ENCODE assay signal across 8 cellular contexts in genomic region chr6:7313505-7314165, GRCh38. TPM values are rescaled to one million over a fixed set of nuclear protein-coding genes. Genes with fewer than 3 reads are reported as not detected.
DNase-seq lines count a peak whose midpoint lies in the region; ATAC-seq and TF ChIP-seq lines count a peak whose summit lies in the region.

No MANE protein-coding gene starts in this region.

- peaks cover 0 to 15% (median 11%) of the 10 kb centered on the region in 11 experiments; a peak in 14 of 22 replicates for H3K9me3 ChIP-seq in BLaER1 treated with 17β-estradiol and CSF1 and Interleukin-3, amounts not matched to agents 10 nM and 100 nM (replicated peaks in 1 of 11)
- no peaks in the 10 kb centered on the region for H3K9me3 ChIP-seq in neural progenitor cell (ENCODE audit: low read depth)

- H3K9ac ChIP-seq in BLaER1 treated with 17β-estradiol and CSF1 and Interleukin-3, amounts not matched to agents 10 nM and 100 nM, result peak overlapping the region; percentile 87 to 98 (median 93)
- no peak overlapping the region for H3K9ac ChIP-seq in neural progenitor cell

- H3K27ac ChIP-seq in BLaER1 treated with 17β-estradiol and CSF1 and Interleukin-3, amounts not matched to agents 10 nM and 100 nM, result peak overlapping the region; percentile 77 to 95 (median 92)
- H3K27ac ChIP-seq in dorsolateral prefrontal cortex (peak overlapping the region in 58 of 59 donors; percentile 6 to 98 (median 93)), neural progenitor cell (no peak overlapping the region)

- H3K4me3 Mint-ChIP-seq in neural progenitor cell, result peak overlapping the region; percentile 95

- intact Hi-C loops in dorsolateral prefrontal cortex (cut with DNase I), result loop anchor here (1.0 to 5.0 kb wide), 3 partner anchors 46 to 277 kb away; partner anchors contain the start of genes CAGE1 (in 2 of the 2), RIOK1 (in 2 of the 2) and SNRNP48 (in 2 of the 2)

- peaks cover 14 to 41% (median 31%) of the 10 kb centered on the region in 11 experiments; a peak in 19 of 22 replicates for H4K20me1 ChIP-seq in BLaER1 treated with 17β-estradiol and CSF1 and Interleukin-3, amounts not matched to agents 10 nM and 100 nM
- H4K20me1 ChIP-seq in neural progenitor cell (ENCODE audit: low read depth), result peaks cover 14% of the 10 kb centered on the region

- peak overlapping the region; percentile 93 to 100 (median 98) for H3K4me3 ChIP-seq in BLaER1 treated with 17β-estradiol and CSF1 and Interleukin-3, amounts not matched to agents 10 nM and 100 nM
- H3K4me3 ChIP-seq in dorsolateral prefrontal cortex (peak overlapping the region; percentile 67 to 100 (median 97)), neural progenitor cell (peak overlapping the region; percentile 37)

- peaks cover 38% of the 10 kb centered on the region for H3K79me2 ChIP-seq in neural progenitor cell (ENCODE audit: low read depth)

- H3K4me1 ChIP-seq in BLaER1 treated with 17β-estradiol and CSF1 and Interleukin-3, amounts not matched to agents 10 nM and 100 nM, result peaks cover 39 to 50% (median 44%) of the 10 kb centered on the region in 10 experiments
- H3K4me1 ChIP-seq in neural progenitor cell, result peaks cover 7% of the 10 kb centered on the region

- H3K9me3 Mint-ChIP-seq in neural progenitor cell, result no peaks in the 10 kb centered on the region

- H3K4me2 ChIP-seq in BLaER1 treated with 17β-estradiol and CSF1 and Interleukin-3, amounts not matched to agents 10 nM and 100 nM, result peak overlapping the region; percentile 74 to 94 (median 87)
- H3K4me2 ChIP-seq in neural progenitor cell, result peak overlapping the region; percentile 68

- peaks cover 12% of the 10 kb centered on the region for H3F3A ChIP-seq in neural progenitor cell (ENCODE audit: low read depth)

- H3K27me3 ChIP-seq in BLaER1 treated with 17β-estradiol and CSF1 and Interleukin-3, amounts not matched to agents 10 nM and 100 nM, result no peaks in the 10 kb centered on the region
- H3K27me3 ChIP-seq in dorsolateral prefrontal cortex, result no peaks in the 10 kb centered on the region
- no peaks in the 10 kb centered on the region for H3K27me3 ChIP-seq in neural progenitor cell

- no peak overlapping the region for H2AFZ ChIP-seq in neural progenitor cell (replicated peaks)

- H3K4me1 Mint-ChIP-seq in neural progenitor cell, result peaks cover 16% of the 10 kb centered on the region

- peaks cover 16 to 27% (median 21%) of the 10 kb centered on the region in 11 experiments for H3K36me3 ChIP-seq in BLaER1 treated with 17β-estradiol and CSF1 and Interleukin-3, amounts not matched to agents 10 nM and 100 nM
- H3K36me3 ChIP-seq in neural progenitor cell, result no peaks in the 10 kb centered on the region

- no peak for ATAC-seq in HG03025 (IDR thresholded peaks at IDR 0.05; ENCODE audit: low FRiP score, unreplicated experiment)
- ATAC-seq in HG03196 (IDR thresholded peaks at IDR 0.05; ENCODE audit: unreplicated experiment), result no peak
- no peak for ATAC-seq in GM18868 (IDR thresholded peaks at IDR 0.05; ENCODE audit: unreplicated experiment)

- peaks cover 7% of the 10 kb centered on the region for H3K36me3 Mint-ChIP-seq in neural progenitor cell

- DNase-seq in M059J (ENCODE audit: low read depth), result peak; percentile 43
- peak in 1 of 10 donors; percentile 6 for DNase-seq in dorsolateral prefrontal cortex
- DNase-seq in neural progenitor cell (ENCODE audit: low spot score), result no peak
- DNase-seq in NCI-H1930 (lab: John Stamatoyannopoulos, UW), result no peak

- TF ChIP-seq CTCF in dorsolateral prefrontal cortex (IDR thresholded peaks at IDR 0.05 in 54 of 56, conservative IDR thresholded peaks at IDR 0.05 in 2 of 56; ENCODE audit: low read depth in 1 of 56, partially characterized antibody in 56 of 56) (peak in 2 of 56 donors; percentile 2 to 4), neural progenitor cell (IDR thresholded peaks at IDR 0.05) (no peak)

- H3K27ac Mint-ChIP-seq in neural progenitor cell, result no peak overlapping the region

- H3K27me3 Mint-ChIP-seq in neural progenitor cell (ENCODE audit: insufficient read depth, low read depth), result peaks cover 6% of the 10 kb centered on the region

RNA-seq across cellular contexts. Expression of gene SSR1, which starts 0.6 kb away (rescaled TPM):
- total RNA-seq in M059J (2014; rRNA removed; shearing (Covaris generic)), result 230 and 284 TPM in 2 replicates
- total RNA-seq in dorsolateral prefrontal cortex (100 to 1,000 TPM in 6 of 120 experiments, 10 to 100 TPM in 114; 65.6 to 106 (median 82.5) TPM), neural progenitor cell (ENCODE audit: low replicate concordance) (62.5 and 96.6 TPM in 2 replicates)

Comparison
In these comparisons a context has a peak if more than half of its experiments do, and no peak if none do; other contexts are left out.
1. H3K4me3 ChIP-seq: peak in every context shown above with its lines; median percentile 98 in BLaER1 treated with 17β-estradiol and CSF1 and Interleukin-3, amounts not matched to agents 10 nM and 100 nM; 97 in dorsolateral prefrontal cortex; 37 in neural progenitor cell.